In the genomic region with DNA sequence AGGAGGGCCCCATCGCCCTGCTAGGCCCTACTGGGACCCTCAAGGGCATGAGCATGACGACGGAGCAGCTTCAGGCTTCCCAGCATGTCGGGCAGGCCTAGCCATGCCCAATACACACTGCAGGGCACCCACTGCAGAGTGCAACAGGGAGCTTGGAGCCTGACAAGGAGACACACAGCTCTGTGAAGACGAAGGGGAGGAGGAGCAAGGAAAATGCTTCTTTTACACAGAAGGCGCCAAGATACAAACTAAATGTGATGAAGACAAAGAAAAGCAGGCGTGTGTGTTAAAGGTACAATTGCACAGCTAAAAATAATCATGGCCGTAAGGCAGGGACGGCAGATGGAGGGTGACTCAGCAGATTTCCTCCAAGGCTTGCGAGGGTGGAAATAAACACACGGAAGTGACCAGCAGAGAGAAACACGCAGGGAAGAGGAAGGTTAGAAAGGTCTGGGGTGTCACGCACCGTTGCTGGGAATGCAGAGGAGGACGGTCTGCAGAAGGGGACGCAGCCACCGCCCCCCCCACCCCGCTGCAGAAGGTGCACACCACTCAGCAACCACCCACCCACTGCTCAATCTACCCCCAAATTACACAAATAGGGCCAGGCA, we compare ENCODE assay signal across 1 cellular context.
A peak's percentile ranks its signal among the peaks of the same experiment; 100 is the strongest.
TF ChIP-seq lines count a peak whose summit lies in the region.

No MANE protein-coding gene starts in this region.

TF ChIP-seq in GM12878, 131 proteins besides CTCF, POLR2A, EP300 and RAD21 (continued from another document):
- TF ChIP-seq, protein P1, sequence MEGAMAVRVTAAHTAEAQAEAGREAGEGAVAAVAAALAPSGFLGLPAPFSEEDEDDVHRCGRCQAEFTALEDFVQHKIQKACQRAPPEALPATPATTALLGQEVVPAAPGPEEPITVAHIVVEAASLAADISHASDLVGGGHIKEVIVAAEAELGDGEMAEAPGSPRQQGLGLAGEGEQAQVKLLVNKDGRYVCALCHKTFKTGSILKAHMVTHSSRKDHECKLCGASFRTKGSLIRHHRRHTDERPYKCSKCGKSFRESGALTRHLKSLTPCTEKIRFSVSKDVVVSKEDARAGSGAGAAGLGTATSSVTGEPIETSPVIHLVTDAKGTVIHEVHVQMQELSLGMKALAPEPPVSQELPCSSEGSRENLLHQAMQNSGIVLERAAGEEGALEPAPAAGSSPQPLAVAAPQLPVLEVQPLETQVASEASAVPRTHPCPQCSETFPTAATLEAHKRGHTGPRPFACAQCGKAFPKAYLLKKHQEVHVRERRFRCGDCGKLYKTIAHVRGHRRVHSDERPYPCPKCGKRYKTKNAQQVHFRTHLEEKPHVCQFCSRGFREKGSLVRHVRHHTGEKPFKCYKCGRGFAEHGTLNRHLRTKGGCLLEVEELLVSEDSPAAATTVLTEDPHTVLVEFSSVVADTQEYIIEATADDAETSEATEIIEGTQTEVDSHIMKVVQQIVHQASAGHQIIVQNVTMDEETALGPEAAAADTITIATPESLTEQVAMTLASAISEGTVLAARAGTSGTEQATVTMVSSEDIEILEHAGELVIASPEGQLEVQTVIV (IDR thresholded peaks at IDR 0.05; ENCODE audit: borderline replicate concordance, partially characterized antibody): peak; percentile 86
- TF ChIP-seq IKZF1 (conservative IDR thresholded peaks at IDR 0.05) (0 out of 2 replicates have a peak, but pooled peaks have one; percentile 38), YBX1 (IDR thresholded peaks at IDR 0.05) (no peak)
